8 cellular contexts compared by ENCODE assay signal in genomic region chr11:336666-337002, GRCh38. TPM values are rescaled to one million over a fixed set of nuclear protein-coding genes. Genes with fewer than 3 reads are reported as not detected.
DNase-seq lines count a peak whose midpoint lies in the region; ATAC-seq and TF ChIP-seq lines count a peak whose summit lies in the region.
"Had no signal": no experiment of that assay in that cellular context is flagged by ENCODE, and none has a peak within 500 bp of the region (broad histone marks: within the 10 kb centered on the region; RNA-seq: fewer than 3 reads in every experiment).

No MANE protein-coding gene starts in this region.

- peak overlapping the region; percentile 58 for H3K27ac ChIP-seq in OCI-LY7 (ENCODE audit: low read depth, low read length, poor library complexity, severe bottlenecking)
- H3K27ac ChIP-seq in left ventricle myocardium inferior (replicated peaks), result peak overlapping the region; percentile 84
- H3K27ac ChIP-seq in smooth muscle cell (ENCODE audit: low read depth), result peak overlapping the region; percentile 87

- POLR2A ChIA-PET in OCI-LY7 (lab: Charles Lee), result no interaction called here

- H3F3A ChIP-seq in smooth muscle cell (ENCODE audit: low read depth), result no peaks in the 10 kb centered on the region

- peaks cover 59% of the 10 kb centered on the region for H3K4me1 Mint-ChIP-seq in stimulated activated naive CD8-positive, alpha-beta T cell treated with anti-CD3 and anti-CD28 coated beads, Interleukin-15, amount 100 ng/mL, for 72 hours

- no peaks in the 10 kb centered on the region for H3K27me3 ChIP-seq in left ventricle myocardium inferior (ENCODE audit: low read depth)
- H3K27me3 ChIP-seq in smooth muscle cell (ENCODE audit: low read depth), result peaks cover 4% of the 10 kb centered on the region

- H3K4me3 ChIP-seq in OCI-LY7 (ENCODE audit: low read depth, low read length, poor library complexity, severe bottlenecking) (no peak overlapping the region), left ventricle myocardium inferior (no peak overlapping the region), smooth muscle cell (no peak overlapping the region)

- no peak overlapping the region for H3K9ac ChIP-seq in smooth muscle cell (ENCODE audit: low read depth)

- TF ChIP-seq CTCF in OCI-LY7 (conservative IDR thresholded peaks at IDR 0.05; ENCODE audit: low read length), result no peak
- TF ChIP-seq CTCF in left ventricle myocardium inferior (IDR thresholded peaks at IDR 0.05; ENCODE audit: borderline replicate concordance), result no peak
- no peak for TF ChIP-seq CTCF in smooth muscle cell (IDR thresholded peaks at IDR 0.05; ENCODE audit: borderline replicate concordance, insufficient read depth, poor library complexity, severe bottlenecking)

- H3K9me2 ChIP-seq in OCI-LY7 (ENCODE audit: insufficient read depth, low read length), result no peaks in the 10 kb centered on the region

- H3K79me2 ChIP-seq in OCI-LY7 (ENCODE audit: insufficient read depth, low read depth, low read length) (no peaks in the 10 kb centered on the region), smooth muscle cell (ENCODE audit: low read depth) (no peaks in the 10 kb centered on the region)

- no TSS peak for BruUV-seq in OCI-LY7 (replicated peaks; lab: Mats Ljungman, UMichigan)

- no peaks in the 10 kb centered on the region for H3K27me3 Mint-ChIP-seq in stimulated activated naive CD8-positive, alpha-beta T cell treated with anti-CD3 and anti-CD28 coated beads, Interleukin-15, amount 100 ng/mL, for 72 hours

- H4K20me1 ChIP-seq in OCI-LY7 (ENCODE audit: insufficient read depth, low read length) (no peaks in the 10 kb centered on the region), smooth muscle cell (ENCODE audit: low read depth) (no peaks in the 10 kb centered on the region)

- H3K27ac Mint-ChIP-seq in stimulated activated naive CD8-positive, alpha-beta T cell treated with anti-CD3 and anti-CD28 coated beads, Interleukin-15, amount 100 ng/mL, for 72 hours, result no peak overlapping the region

- CTCF ChIA-PET in OCI-LY7 (lab: Charles Lee; ENCODE audit: unreplicated experiment), result no interaction called here

- ATAC-seq in stimulated activated naive CD8-positive, alpha-beta T cell treated with anti-CD3 and anti-CD28 coated beads, Interleukin-15, amount 100 ng/mL, for 72 hours, result no peak
- no peak for ATAC-seq in HG02870 (IDR thresholded peaks at IDR 0.05; ENCODE audit: unreplicated experiment)

- H3K9me3 ChIP-seq in OCI-LY7 (ENCODE audit: low read length) (peaks cover 14% of the 10 kb centered on the region), left ventricle myocardium inferior (replicated peaks) (no peaks in the 10 kb centered on the region), smooth muscle cell (replicated peaks; ENCODE audit: low read depth) (no peaks in the 10 kb centered on the region)

- DNase-seq in OCI-LY7 (ENCODE audit: low spot score), result no peak
- DNase-seq in left ventricle myocardium inferior, result no peak
- DNase-seq in smooth muscle cell (lab: John Stamatoyannopoulos, UW; ENCODE audit: unreplicated experiment), result no peak
- no peak for DNase-seq in stimulated activated naive CD8-positive, alpha-beta T cell treated with anti-CD3 and anti-CD28 coated beads, Interleukin-15, amount 100 ng/mL, for 72 hours
- no peak for DNase-seq in LoVo (ENCODE audit: low spot score)
- DNase-seq: DMS79 treated with DMSO at 0.1 percent for 48 hours had no signal

- H3K4me2 ChIP-seq in OCI-LY7 (ENCODE audit: low read length) (peak overlapping the region; percentile 54), smooth muscle cell (peak overlapping the region; percentile 77)

- intact Hi-C loops in OCI-LY7 (cut with micrococcal nuclease; ENCODE audit: unreplicated experiment) (no loop called here), left ventricle myocardium inferior (cut with micrococcal nuclease) (no loop called here)

- peaks cover 0 to 8% of the 10 kb centered on the region in 2 donors for H3K9me3 Mint-ChIP-seq in stimulated activated naive CD8-positive, alpha-beta T cell treated with anti-CD3 and anti-CD28 coated beads, Interleukin-15, amount 100 ng/mL, for 72 hours

- H3K4me3 Mint-ChIP-seq in stimulated activated naive CD8-positive, alpha-beta T cell treated with anti-CD3 and anti-CD28 coated beads, Interleukin-15, amount 100 ng/mL, for 72 hours, result no peak overlapping the region

- H3K36me3 ChIP-seq in OCI-LY7 (ENCODE audit: insufficient read depth, low read length) (peaks cover 9% of the 10 kb centered on the region), left ventricle myocardium inferior (no peaks in the 10 kb centered on the region), smooth muscle cell (ENCODE audit: low read depth) (no peaks in the 10 kb centered on the region)

- H3K4me1 ChIP-seq in OCI-LY7 (ENCODE audit: insufficient read depth, low read length, poor library complexity, severe bottlenecking) (peaks cover 73% of the 10 kb centered on the region), left ventricle myocardium inferior (peaks cover 24% of the 10 kb centered on the region), smooth muscle cell (ENCODE audit: low read depth) (peaks cover 43% of the 10 kb centered on the region)

- 81% methylated on average over 3 of the region's 3 CpGs for WGBS in smooth muscle cell (ENCODE audit: low lambda C conversion rate)

- H2AFZ ChIP-seq in OCI-LY7 (ENCODE audit: low read length), result peak overlapping the region; percentile 82
- peak overlapping the region; percentile 21 for H2AFZ ChIP-seq in smooth muscle cell (ENCODE audit: low read depth)

RNA-seq across cellular contexts. Expression of gene IFITM3, which starts 16.0 kb away (rescaled TPM):
- total RNA-seq in OCI-LY7 (2014; rRNA removed; shearing (Covaris generic)), result 0.95 and 1.5 TPM in 2 replicates
- total RNA-seq in OCI-LY7 (2022), result 1.5 and 2.2 TPM in 2 replicates
- total RNA-seq in left ventricle myocardium inferior, result 259 TPM
- 392 and 393 TPM in 2 replicates for total RNA-seq in smooth muscle cell
- 3,295 and 4,132 TPM in 2 replicates for polyA plus RNA-seq in smooth muscle cell

RNA-seq across cellular contexts. Expression of gene IFITM1, which starts 22.8 kb away (rescaled TPM):
- total RNA-seq in OCI-LY7 (2014; rRNA removed; shearing (Covaris generic)), result 30.3 and 36.4 TPM in 2 replicates
- total RNA-seq in OCI-LY7 (2022) (72.4 TPM in 2 replicates), left ventricle myocardium inferior (83.5 TPM), smooth muscle cell (355 TPM in 2 replicates)
- 599 and 726 TPM in 2 replicates for polyA plus RNA-seq in smooth muscle cell

RNA-seq across cellular contexts. Expression of gene IFITM2, which starts 29.0 kb away (rescaled TPM):
- total RNA-seq in OCI-LY7 (2014; rRNA removed; shearing (Covaris generic)), result 9.5 and 22.1 TPM in 2 replicates
- total RNA-seq in OCI-LY7 (2022) (110 and 117 TPM in 2 replicates), left ventricle myocardium inferior (160 TPM), smooth muscle cell (210 and 211 TPM in 2 replicates)
- 1,227 and 1,486 TPM in 2 replicates for polyA plus RNA-seq in smooth muscle cell

RNA-seq across cellular contexts. Expression of gene B4GALNT4, which starts 32.7 kb away (rescaled TPM):
- total RNA-seq in OCI-LY7 (2014; rRNA removed; shearing (Covaris generic)), result not detected in 2 replicates
- total RNA-seq in OCI-LY7 (2022), result not detected in 2 replicates
- total RNA-seq in left ventricle myocardium inferior, result 1.5 TPM
- total RNA-seq in smooth muscle cell, result 21.9 and 48.8 TPM in 2 replicates
- polyA plus RNA-seq in smooth muscle cell, result 44.9 and 45.8 TPM in 2 replicates

RNA-seq across cellular contexts. Expression of gene IFITM5, which starts 37.3 kb away (rescaled TPM):
- not detected in 2 replicates for total RNA-seq in OCI-LY7 (2014; rRNA removed; shearing (Covaris generic))
- not detected in 2 replicates for total RNA-seq in OCI-LY7 (2022)
- total RNA-seq in left ventricle myocardium inferior, result not detected
- not detected in 2 replicates for total RNA-seq in smooth muscle cell
- not detected in 2 replicates for polyA plus RNA-seq in smooth muscle cell
- total RNA-seq: cerebellum had no signal

Comparison
In these comparisons a context has a peak if more than half of its experiments do, and no peak if none do; other contexts are left out.
1. RNA of gene IFITM3, which starts 16.0 kb away (total RNA-seq): 392 to 393 TPM in smooth muscle cell and 259 TPM in left ventricle myocardium inferior (single experiment); 0.95 to 2.2 TPM in OCI-LY7; every median in the first group is over 10 times any median in the second.
2. Peak in every context shown above with its lines, with median percentiles within 50 percentile points of each other: H3K27ac ChIP-seq.